ENCODE assay signal across 1 cellular context in the genomic region with DNA sequence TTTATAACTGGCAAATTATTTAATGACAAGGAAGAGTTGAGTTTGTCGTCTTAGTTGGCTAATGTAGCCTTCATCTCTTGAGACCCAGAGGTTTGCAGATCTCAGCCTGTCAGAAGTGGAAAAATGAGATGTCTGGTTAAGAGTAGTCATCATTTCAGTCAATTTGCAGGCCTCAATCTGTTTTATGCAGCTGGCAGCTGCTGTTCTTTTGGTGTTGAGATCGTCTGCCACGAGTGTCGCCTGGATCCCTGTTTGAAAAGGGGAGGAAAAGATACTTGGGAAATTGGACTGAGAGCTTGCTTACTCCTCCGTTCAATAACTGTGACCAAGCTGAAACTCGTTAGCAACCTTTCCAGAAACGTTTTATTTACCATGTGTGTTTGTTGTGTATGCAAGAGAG.
TF ChIP-seq lines count a peak whose summit lies in the region.

No MANE protein-coding gene starts in this region.

TF ChIP-seq in H1, 55 proteins besides CTCF, POLR2A, EP300 and RAD21 (continued from another document):
- TF ChIP-seq RBBP5 (IDR thresholded peaks at IDR 0.05; ENCODE audit: borderline replicate concordance, low read depth, low read length) (no peak), CBX5 (IDR thresholded peaks at IDR 0.05; ENCODE audit: low read depth, low read length) (no peak), GABPA (IDR thresholded peaks at IDR 0.05; ENCODE audit: borderline replicate concordance, insufficient read depth, low read length) (no peak)
